1 cellular context compared by ENCODE assay signal in genomic region chr1:167617100-167617949, GRCh38.
TF ChIP-seq lines count a peak whose summit lies in the region.

No MANE protein-coding gene starts in this region.

TF ChIP-seq in K562, 482 proteins besides CTCF, POLR2A, EP300 and RAD21 (continued from another document and continues in another):
- TF ChIP-seq ZBTB40 (IDR thresholded peaks at IDR 0.05) = no peak; the same call in 1 of the 2 replicates
- no peak for TF ChIP-seq ZBTB40 (CRISPR knock-in tag; IDR thresholded peaks at IDR 0.05)
- TF ChIP-seq GMEB1 (CRISPR knock-in tag; IDR thresholded peaks at IDR 0.05) = 0 out of 2 replicates have a peak, but pooled peaks have one; percentile 14
- TF ChIP-seq GATAD2A (IDR thresholded peaks at IDR 0.05) = peak; percentile 54; the same call in 1 of the 2 replicates
- peak; percentile 80 for TF ChIP-seq DPF2 (IDR thresholded peaks at IDR 0.05)
- TF ChIP-seq GTF2F1 (IDR thresholded peaks at IDR 0.05; ENCODE audit: low read depth, low read length) = no peak
- no peak for TF ChIP-seq CEBPZ (IDR thresholded peaks at IDR 0.05; ENCODE audit: borderline replicate concordance, low read depth, low read length)
- no peak for TF ChIP-seq ZBTB11 (CRISPR knock-in tag; IDR thresholded peaks at IDR 0.05)
- TF ChIP-seq ARID1B (IDR thresholded peaks at IDR 0.05) = peak; percentile 57
- no peak for TF ChIP-seq ZNF780A (CRISPR knock-in tag; IDR thresholded peaks at IDR 0.05)
- peak; percentile 15; the same call in 1 of the 2 replicates for TF ChIP-seq ZEB2 (IDR thresholded peaks at IDR 0.05)
- no peak for TF ChIP-seq DEAF1 (CRISPR knock-in tag; IDR thresholded peaks at IDR 0.05)
- TF ChIP-seq PBX2 (CRISPR knock-in tag; IDR thresholded peaks at IDR 0.05; ENCODE audit: low read depth) = no peak
- peak; percentile 26 for TF ChIP-seq PBX2 (tag; conservative IDR thresholded peaks at IDR 0.05; ENCODE audit: low read depth)
- TF ChIP-seq ZBTB26 (CRISPR knock-in tag; IDR thresholded peaks at IDR 0.05) = no peak
- 0 out of 2 replicates have a peak, but pooled peaks have one; percentile 50 for TF ChIP-seq TEAD2 (tag; IDR thresholded peaks at IDR 0.05)
- no peak for TF ChIP-seq TAF15 (IDR thresholded peaks at IDR 0.05; ENCODE audit: low read depth, low read length)
- TF ChIP-seq RBFOX2 (IDR thresholded peaks at IDR 0.05; ENCODE audit: low read depth, low read length) = peak; percentile 48; the same call in 1 of the 2 replicates
- no peak for TF ChIP-seq SMC3 (conservative IDR thresholded peaks at IDR 0.05; ENCODE audit: insufficient read depth, low read depth, low read length)
- TF ChIP-seq RBM15 (IDR thresholded peaks at IDR 0.05; ENCODE audit: insufficient read depth, low read length) = no peak
- TF ChIP-seq NCOA1 (IDR thresholded peaks at IDR 0.05; ENCODE audit: low read depth) = peak; percentile 34; the same call in 1 of the 2 replicates
- TF ChIP-seq CREB3 (tag; conservative IDR thresholded peaks at IDR 0.05; ENCODE audit: low read depth) = no peak
- TF ChIP-seq ELF2 (CRISPR knock-in tag; IDR thresholded peaks at IDR 0.05) = 0 out of 2 replicates have a peak, but pooled peaks have one; percentile 12
- TF ChIP-seq SREBF1 (IDR thresholded peaks at IDR 0.05; ENCODE audit: borderline replicate concordance, low read depth, low read length) = no peak
- peak in 1 of 2 experiments; percentile 2; a peak in 1 of 4 replicates for TF ChIP-seq FOXA3 (CRISPR knock-in tag; conservative IDR thresholded peaks at IDR 0.05 in 1 of 2, IDR thresholded peaks at IDR 0.05 in 1 of 2)
- TF ChIP-seq ZNF57 (CRISPR knock-in tag; IDR thresholded peaks at IDR 0.05) = no peak
- no peak for TF ChIP-seq ASH1L (IDR thresholded peaks at IDR 0.05; ENCODE audit: borderline replicate concordance, low read depth, partially characterized antibody)
- no peak for TF ChIP-seq KAT2B (IDR thresholded peaks at IDR 0.05; ENCODE audit: low read depth, low read length)
- peak in 1 of 2 experiments; percentile 20; a peak in 1 of 4 replicates for TF ChIP-seq TRIM24 (IDR thresholded peaks at IDR 0.05)
- no peak for TF ChIP-seq FOSL1 (tag; conservative IDR thresholded peaks at IDR 0.05)
- TF ChIP-seq SUPT5H (IDR thresholded peaks at IDR 0.05) = peak; percentile 62
- peak; percentile 79 for TF ChIP-seq MEIS2 (IDR thresholded peaks at IDR 0.05; ENCODE audit: partially characterized antibody)
